Comparison of ENCODE assay signal across 1 cellular context in the genomic region with DNA sequence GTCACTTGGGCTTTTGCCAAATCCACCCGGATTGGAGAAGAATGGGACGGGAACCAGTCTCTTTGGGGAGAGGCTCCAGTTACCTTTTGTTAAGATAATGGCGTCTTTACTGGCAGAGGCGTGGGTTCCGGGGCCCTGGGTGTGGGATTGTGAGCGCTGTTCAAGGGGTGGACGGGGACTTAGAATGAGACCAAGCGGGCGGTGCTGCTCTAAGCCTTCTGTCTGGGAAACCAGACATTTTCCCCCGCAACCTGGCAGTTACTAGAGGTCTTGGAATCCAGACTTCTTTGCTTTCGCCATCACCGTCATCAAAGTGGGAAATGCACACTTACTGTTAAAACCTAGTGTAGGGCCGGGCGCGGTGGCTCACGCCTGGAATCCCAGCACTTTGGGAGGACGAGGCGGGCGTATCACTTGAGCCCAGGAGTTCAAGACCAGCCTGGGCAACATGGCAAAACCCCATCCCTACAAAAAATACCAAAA.
TF ChIP-seq lines count a peak whose summit lies in the region.

No MANE protein-coding gene starts in this region.

TF ChIP-seq in HepG2, 621 proteins besides CTCF, POLR2A, EP300 and RAD21 (continued from another document and continues in another):
- TF ChIP-seq, protein P1, sequence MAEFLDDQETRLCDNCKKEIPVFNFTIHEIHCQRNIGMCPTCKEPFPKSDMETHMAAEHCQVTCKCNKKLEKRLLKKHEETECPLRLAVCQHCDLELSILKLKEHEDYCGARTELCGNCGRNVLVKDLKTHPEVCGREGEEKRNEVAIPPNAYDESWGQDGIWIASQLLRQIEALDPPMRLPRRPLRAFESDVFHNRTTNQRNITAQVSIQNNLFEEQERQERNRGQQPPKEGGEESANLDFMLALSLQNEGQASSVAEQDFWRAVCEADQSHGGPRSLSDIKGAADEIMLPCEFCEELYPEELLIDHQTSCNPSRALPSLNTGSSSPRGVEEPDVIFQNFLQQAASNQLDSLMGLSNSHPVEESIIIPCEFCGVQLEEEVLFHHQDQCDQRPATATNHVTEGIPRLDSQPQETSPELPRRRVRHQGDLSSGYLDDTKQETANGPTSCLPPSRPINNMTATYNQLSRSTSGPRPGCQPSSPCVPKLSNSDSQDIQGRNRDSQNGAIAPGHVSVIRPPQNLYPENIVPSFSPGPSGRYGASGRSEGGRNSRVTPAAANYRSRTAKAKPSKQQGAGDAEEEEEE (CRISPR knock-in tag; IDR thresholded peaks at IDR 0.05; ENCODE audit: borderline replicate concordance) = 0 out of 2 replicates have a peak, but pooled peaks have one; percentile 16
- TF ChIP-seq TCF7L2 (IDR thresholded peaks at IDR 0.05; ENCODE audit: low read depth, low read length) (no peak), ZNF773 (CRISPR knock-in tag; IDR thresholded peaks at IDR 0.05; ENCODE audit: borderline replicate concordance) (no peak), SKI (IDR thresholded peaks at IDR 0.05; ENCODE audit: partially characterized antibody) (no peak), EEA1 (CRISPR knock-in tag; IDR thresholded peaks at IDR 0.05; ENCODE audit: borderline replicate concordance) (0 out of 2 replicates have a peak, but pooled peaks have one; percentile 39), PPARG (CRISPR knock-in tag; conservative IDR thresholded peaks at IDR 0.05) (no peak), JUNB (CRISPR knock-in tag; IDR thresholded peaks at IDR 0.05; ENCODE audit: borderline replicate concordance) (no peak), ZNF121 (CRISPR knock-in tag; IDR thresholded peaks at IDR 0.05) (no peak), ZFX (CRISPR knock-in tag; IDR thresholded peaks at IDR 0.05; ENCODE audit: low read depth) (no peak), HCFC1 (IDR thresholded peaks at IDR 0.05; ENCODE audit: low read depth, low read length) (no peak), ZNF160 (CRISPR knock-in tag; IDR thresholded peaks at IDR 0.05) (no peak), ZBTB7A (CRISPR knock-in tag; IDR thresholded peaks at IDR 0.05) (0 out of 2 replicates have a peak, but pooled peaks have one; percentile 10), MLLT10 (CRISPR knock-in tag; IDR thresholded peaks at IDR 0.05) (no peak), BORCS8-MEF2B (CRISPR knock-in tag; IDR thresholded peaks at IDR 0.05) (no peak), KLF13 (CRISPR knock-in tag; IDR thresholded peaks at IDR 0.05) (no peak), DNMT1 (CRISPR knock-in tag; IDR thresholded peaks at IDR 0.05) (no peak), U2AF2 (IDR thresholded peaks at IDR 0.05; ENCODE audit: low read depth, low read length) (no peak), ZNF547 (CRISPR knock-in tag; IDR thresholded peaks at IDR 0.05) (0 out of 2 replicates have a peak, but pooled peaks have one; percentile 1), ZNF367 (CRISPR knock-in tag; IDR thresholded peaks at IDR 0.05; ENCODE audit: borderline replicate concordance) (no peak), NFATC3 (CRISPR knock-in tag; IDR thresholded peaks at IDR 0.05) (no peak), YY1 (IDR thresholded peaks at IDR 0.05; ENCODE audit: insufficient read depth, insufficient replicate concordance, low read depth, low read length) (peak; percentile 84), ZNF263 (CRISPR knock-in tag; IDR thresholded peaks at IDR 0.05) (peak; percentile 7; the same call in 1 of the 2 replicates), HOXD1 (CRISPR knock-in tag; IDR thresholded peaks at IDR 0.05) (no peak), MIER2 (CRISPR knock-in tag; IDR thresholded peaks at IDR 0.05) (no peak), KAT7 (CRISPR knock-in tag; IDR thresholded peaks at IDR 0.05; ENCODE audit: borderline replicate concordance) (no peak; the same call in 1 of the 2 replicates), TOPORS (CRISPR knock-in tag; IDR thresholded peaks at IDR 0.05) (no peak; the same call in 1 of the 2 replicates), ZNF317 (CRISPR knock-in tag; IDR thresholded peaks at IDR 0.05) (no peak), POLR2G (IDR thresholded peaks at IDR 0.05; ENCODE audit: low read depth, low read length) (peak; percentile 56), JUN (CRISPR knock-in tag; IDR thresholded peaks at IDR 0.05) (no peak), ZNF124 (CRISPR knock-in tag; IDR thresholded peaks at IDR 0.05) (no peak), ZNF235 (CRISPR knock-in tag; IDR thresholded peaks at IDR 0.05; ENCODE audit: borderline replicate concordance) (0 out of 2 replicates have a peak, but pooled peaks have one; percentile 53), HNRNPH1 (optimal IDR thresholded peaks at IDR 0.05; ENCODE audit: low read depth, low read length) (peak; percentile 14), SP140L (CRISPR knock-in tag; IDR thresholded peaks at IDR 0.05; ENCODE audit: borderline replicate concordance) (no peak), ZNF841 (CRISPR knock-in tag; IDR thresholded peaks at IDR 0.05; ENCODE audit: borderline replicate concordance) (no peak), ISX (CRISPR knock-in tag; conservative IDR thresholded peaks at IDR 0.05) (no peak)
- TF ChIP-seq, protein P2, sequence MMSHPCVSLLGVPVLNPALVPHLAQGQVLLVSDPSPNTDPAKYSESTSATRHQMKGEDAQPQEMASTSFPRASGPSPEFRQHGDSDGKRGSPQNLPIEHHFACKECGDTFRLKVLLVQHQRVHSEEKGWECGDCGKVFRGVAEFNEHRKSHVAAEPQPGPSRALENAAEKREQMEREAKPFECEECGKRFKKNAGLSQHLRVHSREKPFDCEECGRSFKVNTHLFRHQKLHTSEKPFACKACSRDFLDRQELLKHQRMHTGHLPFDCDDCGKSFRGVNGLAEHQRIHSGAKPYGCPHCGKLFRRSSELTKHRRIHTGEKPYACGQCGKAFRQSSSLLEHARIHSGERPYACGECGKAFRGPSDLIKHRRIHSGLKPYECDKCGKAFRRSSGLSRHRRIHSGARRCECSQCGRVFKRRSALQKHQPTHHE (CRISPR knock-in tag; IDR thresholded peaks at IDR 0.05; ENCODE audit: borderline replicate concordance) = no peak
- TF ChIP-seq, protein P3, sequence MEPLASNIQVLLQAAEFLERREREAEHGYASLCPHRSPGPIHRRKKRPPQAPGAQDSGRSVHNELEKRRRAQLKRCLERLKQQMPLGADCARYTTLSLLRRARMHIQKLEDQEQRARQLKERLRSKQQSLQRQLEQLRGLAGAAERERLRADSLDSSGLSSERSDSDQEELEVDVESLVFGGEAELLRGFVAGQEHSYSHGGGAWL (CRISPR knock-in tag; IDR thresholded peaks at IDR 0.05) = no peak
- TF ChIP-seq, protein P4, sequence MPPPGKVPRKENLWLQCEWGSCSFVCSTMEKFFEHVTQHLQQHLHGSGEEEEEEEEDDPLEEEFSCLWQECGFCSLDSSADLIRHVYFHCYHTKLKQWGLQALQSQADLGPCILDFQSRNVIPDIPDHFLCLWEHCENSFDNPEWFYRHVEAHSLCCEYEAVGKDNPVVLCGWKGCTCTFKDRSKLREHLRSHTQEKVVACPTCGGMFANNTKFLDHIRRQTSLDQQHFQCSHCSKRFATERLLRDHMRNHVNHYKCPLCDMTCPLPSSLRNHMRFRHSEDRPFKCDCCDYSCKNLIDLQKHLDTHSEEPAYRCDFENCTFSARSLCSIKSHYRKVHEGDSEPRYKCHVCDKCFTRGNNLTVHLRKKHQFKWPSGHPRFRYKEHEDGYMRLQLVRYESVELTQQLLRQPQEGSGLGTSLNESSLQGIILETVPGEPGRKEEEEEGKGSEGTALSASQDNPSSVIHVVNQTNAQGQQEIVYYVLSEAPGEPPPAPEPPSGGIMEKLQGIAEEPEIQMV (CRISPR knock-in tag; IDR thresholded peaks at IDR 0.05; ENCODE audit: low read depth) = 0 out of 2 replicates have a peak, but pooled peaks have one; percentile 2
- TF ChIP-seq, protein P5, sequence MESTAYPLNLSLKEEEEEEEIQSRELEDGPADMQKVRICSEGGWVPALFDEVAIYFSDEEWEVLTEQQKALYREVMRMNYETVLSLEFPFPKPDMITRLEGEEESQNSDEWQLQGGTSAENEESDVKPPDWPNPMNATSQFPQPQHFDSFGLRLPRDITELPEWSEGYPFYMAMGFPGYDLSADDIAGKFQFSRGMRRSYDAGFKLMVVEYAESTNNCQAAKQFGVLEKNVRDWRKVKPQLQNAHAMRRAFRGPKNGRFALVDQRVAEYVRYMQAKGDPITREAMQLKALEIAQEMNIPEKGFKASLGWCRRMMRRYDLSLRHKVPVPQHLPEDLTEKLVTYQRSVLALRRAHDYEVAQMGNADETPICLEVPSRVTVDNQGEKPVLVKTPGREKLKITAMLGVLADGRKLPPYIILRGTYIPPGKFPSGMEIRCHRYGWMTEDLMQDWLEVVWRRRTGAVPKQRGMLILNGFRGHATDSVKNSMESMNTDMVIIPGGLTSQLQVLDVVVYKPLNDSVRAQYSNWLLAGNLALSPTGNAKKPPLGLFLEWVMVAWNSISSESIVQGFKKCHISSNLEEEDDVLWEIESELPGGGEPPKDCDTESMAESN (CRISPR knock-in tag; conservative IDR thresholded peaks at IDR 0.05) = no peak
- TF ChIP-seq, protein P6, sequence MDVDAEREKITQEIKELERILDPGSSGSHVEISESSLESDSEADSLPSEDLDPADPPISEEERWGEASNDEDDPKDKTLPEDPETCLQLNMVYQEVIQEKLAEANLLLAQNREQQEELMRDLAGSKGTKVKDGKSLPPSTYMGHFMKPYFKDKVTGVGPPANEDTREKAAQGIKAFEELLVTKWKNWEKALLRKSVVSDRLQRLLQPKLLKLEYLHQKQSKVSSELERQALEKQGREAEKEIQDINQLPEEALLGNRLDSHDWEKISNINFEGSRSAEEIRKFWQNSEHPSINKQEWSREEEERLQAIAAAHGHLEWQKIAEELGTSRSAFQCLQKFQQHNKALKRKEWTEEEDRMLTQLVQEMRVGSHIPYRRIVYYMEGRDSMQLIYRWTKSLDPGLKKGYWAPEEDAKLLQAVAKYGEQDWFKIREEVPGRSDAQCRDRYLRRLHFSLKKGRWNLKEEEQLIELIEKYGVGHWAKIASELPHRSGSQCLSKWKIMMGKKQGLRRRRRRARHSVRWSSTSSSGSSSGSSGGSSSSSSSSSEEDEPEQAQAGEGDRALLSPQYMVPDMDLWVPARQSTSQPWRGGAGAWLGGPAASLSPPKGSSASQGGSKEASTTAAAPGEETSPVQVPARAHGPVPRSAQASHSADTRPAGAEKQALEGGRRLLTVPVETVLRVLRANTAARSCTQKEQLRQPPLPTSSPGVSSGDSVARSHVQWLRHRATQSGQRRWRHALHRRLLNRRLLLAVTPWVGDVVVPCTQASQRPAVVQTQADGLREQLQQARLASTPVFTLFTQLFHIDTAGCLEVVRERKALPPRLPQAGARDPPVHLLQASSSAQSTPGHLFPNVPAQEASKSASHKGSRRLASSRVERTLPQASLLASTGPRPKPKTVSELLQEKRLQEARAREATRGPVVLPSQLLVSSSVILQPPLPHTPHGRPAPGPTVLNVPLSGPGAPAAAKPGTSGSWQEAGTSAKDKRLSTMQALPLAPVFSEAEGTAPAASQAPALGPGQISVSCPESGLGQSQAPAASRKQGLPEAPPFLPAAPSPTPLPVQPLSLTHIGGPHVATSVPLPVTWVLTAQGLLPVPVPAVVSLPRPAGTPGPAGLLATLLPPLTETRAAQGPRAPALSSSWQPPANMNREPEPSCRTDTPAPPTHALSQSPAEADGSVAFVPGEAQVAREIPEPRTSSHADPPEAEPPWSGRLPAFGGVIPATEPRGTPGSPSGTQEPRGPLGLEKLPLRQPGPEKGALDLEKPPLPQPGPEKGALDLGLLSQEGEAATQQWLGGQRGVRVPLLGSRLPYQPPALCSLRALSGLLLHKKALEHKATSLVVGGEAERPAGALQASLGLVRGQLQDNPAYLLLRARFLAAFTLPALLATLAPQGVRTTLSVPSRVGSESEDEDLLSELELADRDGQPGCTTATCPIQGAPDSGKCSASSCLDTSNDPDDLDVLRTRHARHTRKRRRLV (CRISPR knock-in tag; IDR thresholded peaks at IDR 0.05) = no peak; the same call in 1 of the 2 replicates
- TF ChIP-seq, protein P7, sequence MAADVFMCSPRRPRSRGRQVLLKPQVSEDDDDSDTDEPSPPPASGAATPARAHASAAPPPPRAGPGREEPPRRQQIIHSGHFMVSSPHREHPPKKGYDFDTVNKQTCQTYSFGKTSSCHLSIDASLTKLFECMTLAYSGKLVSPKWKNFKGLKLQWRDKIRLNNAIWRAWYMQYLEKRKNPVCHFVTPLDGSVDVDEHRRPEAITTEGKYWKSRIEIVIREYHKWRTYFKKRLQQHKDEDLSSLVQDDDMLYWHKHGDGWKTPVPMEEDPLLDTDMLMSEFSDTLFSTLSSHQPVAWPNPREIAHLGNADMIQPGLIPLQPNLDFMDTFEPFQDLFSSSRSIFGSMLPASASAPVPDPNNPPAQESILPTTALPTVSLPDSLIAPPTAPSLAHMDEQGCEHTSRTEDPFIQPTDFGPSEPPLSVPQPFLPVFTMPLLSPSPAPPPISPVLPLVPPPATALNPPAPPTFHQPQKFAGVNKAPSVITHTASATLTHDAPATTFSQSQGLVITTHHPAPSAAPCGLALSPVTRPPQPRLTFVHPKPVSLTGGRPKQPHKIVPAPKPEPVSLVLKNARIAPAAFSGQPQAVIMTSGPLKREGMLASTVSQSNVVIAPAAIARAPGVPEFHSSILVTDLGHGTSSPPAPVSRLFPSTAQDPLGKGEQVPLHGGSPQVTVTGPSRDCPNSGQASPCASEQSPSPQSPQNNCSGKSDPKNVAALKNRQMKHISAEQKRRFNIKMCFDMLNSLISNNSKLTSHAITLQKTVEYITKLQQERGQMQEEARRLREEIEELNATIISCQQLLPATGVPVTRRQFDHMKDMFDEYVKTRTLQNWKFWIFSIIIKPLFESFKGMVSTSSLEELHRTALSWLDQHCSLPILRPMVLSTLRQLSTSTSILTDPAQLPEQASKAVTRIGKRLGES (CRISPR knock-in tag; IDR thresholded peaks at IDR 0.05; ENCODE audit: borderline replicate concordance) = no peak
- TF ChIP-seq, protein P8, sequence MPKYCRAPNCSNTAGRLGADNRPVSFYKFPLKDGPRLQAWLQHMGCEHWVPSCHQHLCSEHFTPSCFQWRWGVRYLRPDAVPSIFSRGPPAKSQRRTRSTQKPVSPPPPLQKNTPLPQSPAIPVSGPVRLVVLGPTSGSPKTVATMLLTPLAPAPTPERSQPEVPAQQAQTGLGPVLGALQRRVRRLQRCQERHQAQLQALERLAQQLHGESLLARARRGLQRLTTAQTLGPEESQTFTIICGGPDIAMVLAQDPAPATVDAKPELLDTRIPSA (CRISPR knock-in tag; IDR thresholded peaks at IDR 0.05; ENCODE audit: borderline replicate concordance) = no peak
- TF ChIP-seq, protein P9, sequence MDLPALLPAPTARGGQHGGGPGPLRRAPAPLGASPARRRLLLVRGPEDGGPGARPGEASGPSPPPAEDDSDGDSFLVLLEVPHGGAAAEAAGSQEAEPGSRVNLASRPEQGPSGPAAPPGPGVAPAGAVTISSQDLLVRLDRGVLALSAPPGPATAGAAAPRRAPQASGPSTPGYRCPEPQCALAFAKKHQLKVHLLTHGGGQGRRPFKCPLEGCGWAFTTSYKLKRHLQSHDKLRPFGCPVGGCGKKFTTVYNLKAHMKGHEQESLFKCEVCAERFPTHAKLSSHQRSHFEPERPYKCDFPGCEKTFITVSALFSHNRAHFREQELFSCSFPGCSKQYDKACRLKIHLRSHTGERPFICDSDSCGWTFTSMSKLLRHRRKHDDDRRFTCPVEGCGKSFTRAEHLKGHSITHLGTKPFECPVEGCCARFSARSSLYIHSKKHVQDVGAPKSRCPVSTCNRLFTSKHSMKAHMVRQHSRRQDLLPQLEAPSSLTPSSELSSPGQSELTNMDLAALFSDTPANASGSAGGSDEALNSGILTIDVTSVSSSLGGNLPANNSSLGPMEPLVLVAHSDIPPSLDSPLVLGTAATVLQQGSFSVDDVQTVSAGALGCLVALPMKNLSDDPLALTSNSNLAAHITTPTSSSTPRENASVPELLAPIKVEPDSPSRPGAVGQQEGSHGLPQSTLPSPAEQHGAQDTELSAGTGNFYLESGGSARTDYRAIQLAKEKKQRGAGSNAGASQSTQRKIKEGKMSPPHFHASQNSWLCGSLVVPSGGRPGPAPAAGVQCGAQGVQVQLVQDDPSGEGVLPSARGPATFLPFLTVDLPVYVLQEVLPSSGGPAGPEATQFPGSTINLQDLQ (CRISPR knock-in tag; IDR thresholded peaks at IDR 0.05) = no peak
